In genomic region chr3:48561045-48561736, GRCh38 we compare ENCODE assay signal across 8 cellular contexts. TPM values are rescaled to one million over a fixed set of nuclear protein-coding genes. Genes with fewer than 3 reads are reported as not detected.
DNase-seq lines count a peak whose midpoint lies in the region; ATAC-seq and TF ChIP-seq lines count a peak whose summit lies in the region.

No MANE protein-coding gene starts in this region.

- TF ChIP-seq POLR2A in body of pancreas (IDR thresholded peaks at IDR 0.05) (peak in 1 of 3 donors; percentile 23), tibial nerve (IDR thresholded peaks at IDR 0.05) (no peak)

- no peaks in the 10 kb centered on the region for H3K9me3 ChIP-seq in MM.1S (replicated peaks; ENCODE audit: insufficient read depth, low read length)
- H3K9me3 ChIP-seq in body of pancreas = no peaks in the 10 kb centered on the region
- no peaks in the 10 kb centered on the region for H3K9me3 ChIP-seq in tibial nerve

- no peak overlapping the region for H3K9ac ChIP-seq in MM.1S (ENCODE audit: low read length)

- H3K4me1 Mint-ChIP-seq in CD14-positive monocyte = peaks cover 84% of the 10 kb centered on the region
- peaks cover 51% of the 10 kb centered on the region for H3K4me1 Mint-ChIP-seq in activated CD4-positive, alpha-beta memory T cell treated with anti-CD3 and anti-CD28 coated beads, Interleukin-2, amount 10 ng/mL, durations not matched to agents 7 days and 5 days

- H3K4me1 ChIP-seq in MM.1S (ENCODE audit: low read length) = peaks cover 8% of the 10 kb centered on the region; the same call in 1 of the 2 replicates
- peaks cover 19% of the 10 kb centered on the region for H3K4me1 ChIP-seq in body of pancreas
- peaks cover 0 to 84% (median 40%) of the 10 kb centered on the region in 4 donors for H3K4me1 ChIP-seq in tibial nerve

- TF ChIP-seq EP300 in tibial nerve (IDR thresholded peaks at IDR 0.05) = no peak

- H3K27ac ChIP-seq in MM.1S (ENCODE audit: low read length) (no peak overlapping the region), body of pancreas (peak overlapping the region in 1 of 4 donors; percentile 46), tibial nerve (peak overlapping the region; percentile 21 to 92 (median 52))

- no peak for ATAC-seq in body of pancreas

- H3K27me3 ChIP-seq in MM.1S (replicated peaks; ENCODE audit: insufficient read depth, low read length) (peaks cover 19% of the 10 kb centered on the region), body of pancreas (no peaks in the 10 kb centered on the region), tibial nerve (no peaks in the 10 kb centered on the region)

- H3K4me3 Mint-ChIP-seq in CD14-positive monocyte = peak overlapping the region; percentile 74 to 84
- no peak overlapping the region for H3K4me3 Mint-ChIP-seq in activated CD4-positive, alpha-beta memory T cell treated with anti-CD3 and anti-CD28 coated beads, Interleukin-2, amount 10 ng/mL, durations not matched to agents 7 days and 5 days

- no peaks in the 10 kb centered on the region for H3K36me3 ChIP-seq in MM.1S (replicated peaks; ENCODE audit: insufficient read depth, low read length)
- no peaks in the 10 kb centered on the region for H3K36me3 ChIP-seq in body of pancreas (replicated peaks in 1 of 2; ENCODE audit: insufficient read depth in 1 of 2, low read depth in 2 of 2)
- H3K36me3 ChIP-seq in tibial nerve = no peaks in the 10 kb centered on the region

- H3K9me2 ChIP-seq in MM.1S (replicated peaks; ENCODE audit: insufficient read depth, low read length) = no peaks in the 10 kb centered on the region

- peaks cover 0 to 2% (median 0%) of the 10 kb centered on the region in 7 donors for H3K9me3 Mint-ChIP-seq in CD14-positive monocyte
- H3K9me3 Mint-ChIP-seq in activated CD4-positive, alpha-beta memory T cell treated with anti-CD3 and anti-CD28 coated beads, Interleukin-2, amount 10 ng/mL, durations not matched to agents 7 days and 5 days = no peaks in the 10 kb centered on the region

- WGBS in body of pancreas, 2 donors = 55 to 64% methylated on average over 12 to 18 of the region's 21 CpGs
- 29% methylated on average over 21 of the region's 21 CpGs for WGBS in tibial nerve, 2 donors

- H3K4me3 ChIP-seq in MM.1S (ENCODE audit: low read length) (no peak overlapping the region), body of pancreas (no peak overlapping the region), tibial nerve (peak overlapping the region in 1 of 4 donors; percentile 32)

- H3K4me2 ChIP-seq in MM.1S (ENCODE audit: low read depth, low read length) = no peak overlapping the region

- DNase-seq in CD14-positive monocyte (ENCODE audit: low spot score) = peak; percentile 81
- peak; percentile 19 for DNase-seq in MM.1S
- peak in 3 of 4 donors; percentile 43 to 60 (median 45) for DNase-seq in body of pancreas
- DNase-seq in kidney tubule cell (ENCODE audit: low spot score) = peak; percentile 73
- peak in 1 of 2 donors; percentile 30 for DNase-seq in tibial nerve (ENCODE audit: low spot score in 2 of 2)
- DNase-seq in activated CD4-positive, alpha-beta memory T cell treated with anti-CD3 and anti-CD28 coated beads, Interleukin-2, amount 10 ng/mL, durations not matched to agents 7 days and 5 days = no peak
- no peak for DNase-seq in activated CD4-positive, CD25-positive, alpha-beta regulatory T cell treated with anti-CD3 and anti-CD28 coated beads, Interleukin-2, amount 50 U/mL, for 72 hours
- DNase-seq in GOT3 (lab: John Stamatoyannopoulos, UW) = no peak

- H3F3A ChIP-seq in MM.1S (ENCODE audit: insufficient read depth, low read length) = peaks cover 9% of the 10 kb centered on the region

- CTCF ChIA-PET in activated CD4-positive, alpha-beta memory T cell treated with anti-CD3 and anti-CD28 coated beads, Interleukin-2, amount 10 ng/mL, durations not matched to agents 7 days and 5 days (lab: Charles Lee) = interaction anchor here (1.0 to 1.8 kb wide), 3 partner anchors 9 to 161 kb away, joined by 3 to 5 read pairs (median 4); no protein-coding TSS in a partner anchor

- peaks cover 0 to 10% (median 1%) of the 10 kb centered on the region in 3 donors for H3K27me3 Mint-ChIP-seq in CD14-positive monocyte (ENCODE audit: low read depth in 3 of 3)
- H3K27me3 Mint-ChIP-seq in activated CD4-positive, alpha-beta memory T cell treated with anti-CD3 and anti-CD28 coated beads, Interleukin-2, amount 10 ng/mL, durations not matched to agents 7 days and 5 days = no peaks in the 10 kb centered on the region

- POLR2A ChIA-PET in activated CD4-positive, alpha-beta memory T cell treated with anti-CD3 and anti-CD28 coated beads, Interleukin-2, amount 10 ng/mL, durations not matched to agents 7 days and 5 days (lab: Charles Lee) = no interaction called here

- peak overlapping the region; percentile 45; the same call in 1 of the 2 replicates for H2AFZ ChIP-seq in MM.1S (ENCODE audit: low read length)

- H3K36me3 Mint-ChIP-seq in CD14-positive monocyte = peaks cover 0 to 2% of the 10 kb centered on the region in 2 donors
- peaks cover 4% of the 10 kb centered on the region for H3K36me3 Mint-ChIP-seq in activated CD4-positive, alpha-beta memory T cell treated with anti-CD3 and anti-CD28 coated beads, Interleukin-2, amount 10 ng/mL, durations not matched to agents 7 days and 5 days (ENCODE audit: low read depth)

- peak overlapping the region; percentile 96 to 99 (median 98) for H3K27ac Mint-ChIP-seq in CD14-positive monocyte
- no peak overlapping the region for H3K27ac Mint-ChIP-seq in activated CD4-positive, alpha-beta memory T cell treated with anti-CD3 and anti-CD28 coated beads, Interleukin-2, amount 10 ng/mL, durations not matched to agents 7 days and 5 days

- H3K79me2 ChIP-seq in MM.1S (ENCODE audit: low read length) = no peaks in the 10 kb centered on the region

- intact Hi-C loops in CD14-positive monocyte (cut with micrococcal nuclease) (no loop called here), body of pancreas (cut with DNase I) (loop anchor here (5.0 kb wide), 1 partner anchor 99 kb away; no protein-coding TSS in a partner anchor)

- TF ChIP-seq CTCF in CD14-positive monocyte (IDR thresholded peaks at IDR 0.05) = peak; percentile 21
- TF ChIP-seq CTCF in MM.1S (IDR thresholded peaks at IDR 0.05; ENCODE audit: low read length) = peak; percentile 5; the same call in 1 of the 2 replicates
- TF ChIP-seq CTCF in body of pancreas (IDR thresholded peaks at IDR 0.05) = peak in 1 of 7 experiments; percentile 26
- TF ChIP-seq CTCF in tibial nerve (IDR thresholded peaks at IDR 0.05) = peak in 2 of 5 experiments; percentile 29 to 41

- H4K20me1 ChIP-seq in MM.1S (ENCODE audit: insufficient read depth, low read length) = no peaks in the 10 kb centered on the region

RNA-seq across cellular contexts. Expression of gene UCN2, which starts 2.4 kb away (rescaled TPM):
- not detected for polyA plus RNA-seq in CD14-positive monocyte
- total RNA-seq in body of pancreas (not detected), tibial nerve (1 to 10 TPM in 1 of 4 donors, not detected in 3; 1.5 TPM)
- total RNA-seq in activated CD4-positive, alpha-beta memory T cell treated with anti-CD3 and anti-CD28 coated beads, Interleukin-2, amount 10 ng/mL, durations not matched to agents 7 days and 5 days = not detected

RNA-seq across cellular contexts. Expression of gene PFKFB4, which starts 4.6 kb away (rescaled TPM):
- 10 to 100 TPM; 32.2 to 34.9 TPM for polyA plus RNA-seq in CD14-positive monocyte
- total RNA-seq in body of pancreas = 10 to 100 TPM in 1 of 2 donors, 1 to 10 TPM in 1; 8.9 to 11.4 TPM
- total RNA-seq in tibial nerve = 1 to 10 TPM; 2.2 to 9.0 (median 7.6) TPM
- 10 to 100 TPM; 33.3 to 34.4 TPM for total RNA-seq in activated CD4-positive, alpha-beta memory T cell treated with anti-CD3 and anti-CD28 coated beads, Interleukin-2, amount 10 ng/mL, durations not matched to agents 7 days and 5 days

RNA-seq across cellular contexts. Expression of gene COL7A1, which starts 33.9 kb away (rescaled TPM):
- under 1 TPM in 1 of 2 donors, not detected in 1; 0.37 TPM for polyA plus RNA-seq in CD14-positive monocyte
- total RNA-seq in body of pancreas = 1 to 10 TPM in 1 of 2 donors, under 1 TPM in 1; 0.52 to 2.3 TPM
- total RNA-seq in tibial nerve = 10 to 100 TPM in 3 of 4 donors, 1 to 10 TPM in 1; 3.1 to 15.7 (median 15.0) TPM
- total RNA-seq in activated CD4-positive, alpha-beta memory T cell treated with anti-CD3 and anti-CD28 coated beads, Interleukin-2, amount 10 ng/mL, durations not matched to agents 7 days and 5 days = 1 to 10 TPM in 1 of 2 experiments, under 1 TPM in 1; 0.40 to 1.4 TPM

RNA-seq across cellular contexts. Expression of gene UQCRC1, which starts 48.3 kb away (rescaled TPM):
- polyA plus RNA-seq in CD14-positive monocyte = 100 to 1,000 TPM; 350 to 409 TPM
- total RNA-seq in body of pancreas (100 to 1,000 TPM in 1 of 2 donors, 10 to 100 TPM in 1; 92.9 to 161 TPM), tibial nerve (100 to 1,000 TPM; 143 to 196 (median 186) TPM)
- total RNA-seq in activated CD4-positive, alpha-beta memory T cell treated with anti-CD3 and anti-CD28 coated beads, Interleukin-2, amount 10 ng/mL, durations not matched to agents 7 days and 5 days = 100 to 1,000 TPM; 167 to 170 TPM

RNA-seq across cellular contexts. Expression of gene SHISA5, which starts 57.2 kb away (rescaled TPM):
- 100 to 1,000 TPM; 242 to 266 TPM for polyA plus RNA-seq in CD14-positive monocyte
- 10 to 100 TPM; 46.5 to 48.5 TPM for total RNA-seq in body of pancreas
- 100 to 1,000 TPM in 2 of 4 donors, 10 to 100 TPM in 2; 78.4 to 145 (median 93.9) TPM for total RNA-seq in tibial nerve
- 100 to 1,000 TPM; 336 to 337 TPM for total RNA-seq in activated CD4-positive, alpha-beta memory T cell treated with anti-CD3 and anti-CD28 coated beads, Interleukin-2, amount 10 ng/mL, durations not matched to agents 7 days and 5 days

Comparison
In these comparisons a context has a peak if more than half of its experiments do, and no peak if none do; other contexts are left out.
1. DNase-seq: peak in CD14-positive monocyte (single experiment), MM.1S (single experiment), body of pancreas (3 of 4) and kidney tubule cell (single experiment); none in activated CD4-positive, alpha-beta memory T cell treated with anti-CD3 and anti-CD28 coated beads, Interleukin-2, amount 10 ng/mL, durations not matched to agents 7 days and 5 days (single experiment), activated CD4-positive, CD25-positive, alpha-beta regulatory T cell treated with anti-CD3 and anti-CD28 coated beads, Interleukin-2, amount 50 U/mL, for 72 hours (single experiment) and GOT3 (single experiment).